In genomic region chr10:69048103-69048502, GRCh38 we compare ENCODE assay signal across 9 cellular contexts. TPM values are rescaled to one million over a fixed set of nuclear protein-coding genes. Genes with fewer than 3 reads are reported as not detected.
DNase-seq lines count a peak whose midpoint lies in the region; ATAC-seq and TF ChIP-seq lines count a peak whose summit lies in the region.
"Had no signal": no experiment of that assay in that cellular context is flagged by ENCODE, and none has a peak within 500 bp of the region (broad histone marks: within the 10 kb centered on the region; RNA-seq: fewer than 3 reads in every experiment).

No MANE protein-coding gene starts in this region.

- H3K9me3 Mint-ChIP-seq in activated CD4-positive, alpha-beta memory T cell treated with anti-CD3 and anti-CD28 coated beads, Interleukin-2, amount 10 ng/mL, durations not matched to agents 7 days and 5 days: no peaks in the 10 kb centered on the region
- no peaks in the 10 kb centered on the region for H3K9me3 Mint-ChIP-seq in stimulated activated naive CD8-positive, alpha-beta T cell treated with anti-CD3 and anti-CD28 coated beads, Interleukin-15, Interleukin-2, amounts not matched to agents 100 ng/mL and 50 ng/mL, for 24 hours
- no peaks in the 10 kb centered on the region for H3K9me3 Mint-ChIP-seq in type B pancreatic cell
- H3K9me3 Mint-ChIP-seq: IgD-negative memory B cell had no signal

- no peaks in the 10 kb centered on the region for H3K36me3 Mint-ChIP-seq in activated CD4-positive, alpha-beta memory T cell treated with anti-CD3 and anti-CD28 coated beads, Interleukin-2, amount 10 ng/mL, durations not matched to agents 7 days and 5 days (ENCODE audit: low read depth)
- H3K36me3 Mint-ChIP-seq in stimulated activated naive CD8-positive, alpha-beta T cell treated with anti-CD3 and anti-CD28 coated beads, Interleukin-15, Interleukin-2, amounts not matched to agents 100 ng/mL and 50 ng/mL, for 24 hours (ENCODE audit: low read depth): no peaks in the 10 kb centered on the region
- H3K36me3 Mint-ChIP-seq in type B pancreatic cell: no peaks in the 10 kb centered on the region
- H3K36me3 Mint-ChIP-seq: IgD-negative memory B cell had no signal

- H3K27me3 Mint-ChIP-seq in activated CD4-positive, alpha-beta memory T cell treated with anti-CD3 and anti-CD28 coated beads, Interleukin-2, amount 10 ng/mL, durations not matched to agents 7 days and 5 days: no peaks in the 10 kb centered on the region
- peaks cover 4% of the 10 kb centered on the region for H3K27me3 Mint-ChIP-seq in stimulated activated naive CD8-positive, alpha-beta T cell treated with anti-CD3 and anti-CD28 coated beads, Interleukin-15, Interleukin-2, amounts not matched to agents 100 ng/mL and 50 ng/mL, for 24 hours
- H3K27me3 Mint-ChIP-seq in type B pancreatic cell: no peaks in the 10 kb centered on the region
- H3K27me3 Mint-ChIP-seq: IgD-negative memory B cell had no signal

- TF ChIP-seq CTCF in type B pancreatic cell (conservative IDR thresholded peaks at IDR 0.05): no peak

- H3K4me3 Mint-ChIP-seq in activated CD4-positive, alpha-beta memory T cell treated with anti-CD3 and anti-CD28 coated beads, Interleukin-2, amount 10 ng/mL, durations not matched to agents 7 days and 5 days: no peak overlapping the region
- H3K4me3 Mint-ChIP-seq in stimulated activated naive CD8-positive, alpha-beta T cell treated with anti-CD3 and anti-CD28 coated beads, Interleukin-15, Interleukin-2, amounts not matched to agents 100 ng/mL and 50 ng/mL, for 24 hours: no peak overlapping the region
- H3K4me3 Mint-ChIP-seq in type B pancreatic cell: no peak overlapping the region
- H3K4me3 Mint-ChIP-seq: IgD-negative memory B cell had no signal

- POLR2A ChIA-PET in activated CD4-positive, alpha-beta memory T cell treated with anti-CD3 and anti-CD28 coated beads, Interleukin-2, amount 10 ng/mL, durations not matched to agents 7 days and 5 days (lab: Charles Lee): interaction anchor here (0.9 to 9.3 kb wide), 5 partner anchors 8 to 43 kb away, joined by 3 to 214 read pairs (median 3); partner anchors contain the start of gene SRGN

- DNase-seq in NCI-H82 (lab: John Stamatoyannopoulos, UW) (peak; percentile 6), NCI-H82 treated with DMSO at 0.1 percent for 48 hours (lab: John Stamatoyannopoulos, UW; ENCODE audit: unreplicated experiment) (no peak), iris pigment epithelial cell (ENCODE audit: low read depth) (peak; percentile 83), type B pancreatic cell (ENCODE audit: extremely low spot score, unreplicated experiment) (no peak), NCI-H2029 treated with DMSO at 0.1 percent for 48 hours (lab: John Stamatoyannopoulos, UW) (no peak)
- DNase-seq in activated CD4-positive, alpha-beta memory T cell treated with anti-CD3 and anti-CD28 coated beads, Interleukin-2, amount 10 ng/mL, durations not matched to agents 7 days and 5 days: peak; percentile 47

- H3K27ac Mint-ChIP-seq in activated CD4-positive, alpha-beta memory T cell treated with anti-CD3 and anti-CD28 coated beads, Interleukin-2, amount 10 ng/mL, durations not matched to agents 7 days and 5 days: peak overlapping the region; percentile 69
- peak overlapping the region; percentile 49 for H3K27ac Mint-ChIP-seq in stimulated activated naive CD8-positive, alpha-beta T cell treated with anti-CD3 and anti-CD28 coated beads, Interleukin-15, Interleukin-2, amounts not matched to agents 100 ng/mL and 50 ng/mL, for 24 hours
- H3K27ac Mint-ChIP-seq in type B pancreatic cell: no peak overlapping the region
- H3K27ac Mint-ChIP-seq: IgD-negative memory B cell had no signal

- H3K4me1 Mint-ChIP-seq in activated CD4-positive, alpha-beta memory T cell treated with anti-CD3 and anti-CD28 coated beads, Interleukin-2, amount 10 ng/mL, durations not matched to agents 7 days and 5 days: peaks cover 75% of the 10 kb centered on the region
- peaks cover 77% of the 10 kb centered on the region for H3K4me1 Mint-ChIP-seq in stimulated activated naive CD8-positive, alpha-beta T cell treated with anti-CD3 and anti-CD28 coated beads, Interleukin-15, Interleukin-2, amounts not matched to agents 100 ng/mL and 50 ng/mL, for 24 hours (ENCODE audit: low read depth)
- H3K4me1 Mint-ChIP-seq in type B pancreatic cell (ENCODE audit: unreplicated experiment): no peaks in the 10 kb centered on the region

- CTCF ChIA-PET in activated CD4-positive, alpha-beta memory T cell treated with anti-CD3 and anti-CD28 coated beads, Interleukin-2, amount 10 ng/mL, durations not matched to agents 7 days and 5 days (lab: Charles Lee): interaction anchor here (0.6 to 1.7 kb wide), 4 partner anchors 14 to 47 kb away, joined by 3 to 6 read pairs (median 3); no protein-coding TSS in a partner anchor

- ATAC-seq in GM21576 (IDR thresholded peaks at IDR 0.05; ENCODE audit: unreplicated experiment): no peak

RNA-seq across cellular contexts. Expression of gene SRGN, which starts 39.8 kb away (rescaled TPM):
- total RNA-seq in activated CD4-positive, alpha-beta memory T cell treated with anti-CD3 and anti-CD28 coated beads, Interleukin-2, amount 10 ng/mL, durations not matched to agents 7 days and 5 days: 100 to 1,000 TPM; 468 to 474 TPM
- not detected in 2 replicates for total RNA-seq in type B pancreatic cell (ENCODE audit: low replicate concordance)

RNA-seq across cellular contexts. Expression of gene KIFBP, which starts 59.5 kb away (rescaled TPM):
- total RNA-seq in activated CD4-positive, alpha-beta memory T cell treated with anti-CD3 and anti-CD28 coated beads, Interleukin-2, amount 10 ng/mL, durations not matched to agents 7 days and 5 days: 10 to 100 TPM; 16.4 to 18.3 TPM
- total RNA-seq in type B pancreatic cell (ENCODE audit: low replicate concordance): 24.2 and 26.9 TPM in 2 replicates

Comparison
In these comparisons a context has a peak if more than half of its experiments do, and no peak if none do; other contexts are left out.
1. DNase-seq: peak in NCI-H82 (single experiment), activated CD4-positive, alpha-beta memory T cell treated with anti-CD3 and anti-CD28 coated beads, Interleukin-2, amount 10 ng/mL, durations not matched to agents 7 days and 5 days (single experiment) and iris pigment epithelial cell (single experiment); none in NCI-H82 treated with DMSO at 0.1 percent for 48 hours (single experiment), type B pancreatic cell (single experiment) and NCI-H2029 treated with DMSO at 0.1 percent for 48 hours (single experiment).
2. RNA of gene SRGN, which starts 39.8 kb away (total RNA-seq): 468 to 474 TPM in activated CD4-positive, alpha-beta memory T cell treated with anti-CD3 and anti-CD28 coated beads, Interleukin-2, amount 10 ng/mL, durations not matched to agents 7 days and 5 days; not detected in type B pancreatic cell; every median in the first group is over 100 times any median in the second.